Comparison of ENCODE assay signal across 3 cellular contexts in genomic region chr5:86664173-86664572, GRCh38.
TF ChIP-seq lines count a peak whose summit lies in the region.

No MANE protein-coding gene starts in this region.

TF ChIP-seq in A549, 52 proteins besides CTCF, POLR2A, EP300 and RAD21:
- TF ChIP-seq MAFK (IDR thresholded peaks at IDR 0.05; ENCODE audit: partially characterized antibody) (peak; percentile 54), HOXA7 (CRISPR knock-in tag; IDR thresholded peaks at IDR 0.05) (no peak)

TF ChIP-seq in GM23338, 12 proteins besides CTCF, POLR2A, EP300 and RAD21:
- no peak for TF ChIP-seq CREB1 (CRISPR knock-in tag; IDR thresholded peaks at IDR 0.05; ENCODE audit: low read depth)

TF ChIP-seq in K562, 482 proteins besides CTCF, POLR2A, EP300 and RAD21:
- TF ChIP-seq UBTF (IDR thresholded peaks at IDR 0.05; ENCODE audit: borderline replicate concordance in 1 of 2, low read depth in 2 of 2, low read length in 2 of 2) (no peak), ZNF316 (IDR thresholded peaks at IDR 0.05) (0 out of 2 replicates have a peak, but pooled peaks have one; percentile 14), MBD1 (CRISPR knock-in tag; IDR thresholded peaks at IDR 0.05) (no peak)
